Comparison of ENCODE assay signal across 15 cellular contexts in the genomic region with DNA sequence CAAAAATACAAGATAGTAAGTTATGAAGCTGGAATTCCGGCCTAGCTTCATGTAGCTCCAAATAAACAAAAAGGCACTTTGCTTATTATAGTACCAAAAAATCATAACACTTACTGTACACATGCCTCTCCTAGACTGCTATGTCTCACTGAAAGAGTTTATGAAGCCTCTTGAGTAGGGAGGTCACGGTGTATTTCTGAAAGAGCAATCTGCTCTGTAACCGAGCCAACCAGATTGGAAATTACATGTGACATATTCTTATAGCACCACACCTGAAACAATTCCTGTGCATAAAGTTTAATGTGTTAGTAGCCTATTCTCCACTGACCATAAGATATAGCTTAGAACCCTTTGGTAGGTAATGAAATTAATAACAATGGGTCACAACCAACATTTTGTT. TPM values are rescaled to one million over a fixed set of nuclear protein-coding genes. Genes with fewer than 3 reads are reported as not detected.
A peak's percentile ranks its signal among the peaks of the same experiment; 100 is the strongest.
DNase-seq lines count a peak whose midpoint lies in the region; ATAC-seq, FAIRE-seq and TF ChIP-seq lines count a peak whose summit lies in the region.
"Had no signal": no experiment of that assay in that cellular context is flagged by ENCODE, and none has a peak within 500 bp of the region (broad histone marks: within the 10 kb centered on the region; RNA-seq: fewer than 3 reads in every experiment).

No MANE protein-coding gene starts in this region.

- H3K27me3 ChIP-seq in K562 (ENCODE audit: control insufficient read depth in 2 of 2, insufficient read depth in 2 of 2, low read length in 2 of 2) (no peaks in the 10 kb centered on the region), neural progenitor cell (no peaks in the 10 kb centered on the region)

- H3K36me3 ChIP-seq in K562 (ENCODE audit: control insufficient read depth, insufficient read depth, low read length) (peaks cover 8% of the 10 kb centered on the region; the same call in 1 of the 3 replicates), neural progenitor cell (no peaks in the 10 kb centered on the region)

- H4K20me1 ChIP-seq in K562 (replicated peaks; ENCODE audit: control insufficient read depth, insufficient read depth, low read length) (no peaks in the 10 kb centered on the region), neural progenitor cell (ENCODE audit: low read depth) (peaks cover 14% of the 10 kb centered on the region)

- in situ Hi-C loops in K562 (cut with MboI): no loop called here

- no peaks in the 10 kb centered on the region for H3K9me1 ChIP-seq in K562 (ENCODE audit: control insufficient read depth, insufficient read depth, low read length)

- peaks cover 9% of the 10 kb centered on the region for H3K36me3 Mint-ChIP-seq in T-helper 2 cell treated with Interferon-gamma antibody and Interleukin-4, amounts not matched to agents 5 μg/mL and 100 μg/mL, for 36 hours (ENCODE audit: low read depth)
- H3K36me3 Mint-ChIP-seq in neural progenitor cell (peaks cover 9% of the 10 kb centered on the region), endothelial cell (ENCODE audit: low read depth, unreplicated experiment) (peaks cover 4% of the 10 kb centered on the region)

- no peak overlapping the region for H3K4me2 ChIP-seq in K562 (ENCODE audit: insufficient read depth, low read length)
- no peak overlapping the region for H3K4me2 ChIP-seq in neural progenitor cell

- H3K9ac ChIP-seq in K562 (ENCODE audit: insufficient read depth in 1 of 2, low read depth in 2 of 2, low read length in 2 of 2) (no peak overlapping the region), neural progenitor cell (no peak overlapping the region)

- CTCF ChIA-PET in K562 (lab: Yijun Ruan, JAX; ENCODE audit: low intra/inter-chr PET ratio): interaction anchor here (1.6 kb wide), 1 partner anchor 150 kb away, joined by 5 read pairs; no protein-coding TSS in a partner anchor

- H3K9me3 ChIP-seq in K562 (replicated peaks; ENCODE audit: control insufficient read depth, insufficient read depth, low read depth, low read length) (no peaks in the 10 kb centered on the region), neural progenitor cell (ENCODE audit: low read depth) (no peaks in the 10 kb centered on the region)

- no peak for FAIRE-seq in K562 (lab: Jason Lieb, UNC)
- FAIRE-seq: frontal cortex had no signal

- 82% methylated on average over 3 of the region's 3 CpGs for WGBS in K562 (ENCODE audit: insufficient coverage, low coverage, missing lambda C conversion rate)

- H3K79me2 ChIP-seq in K562 (ENCODE audit: control insufficient read depth, insufficient read depth, low read length): peaks cover 35% of the 10 kb centered on the region
- peaks cover 36% of the 10 kb centered on the region for H3K79me2 ChIP-seq in neural progenitor cell (ENCODE audit: low read depth)

- ATAC-seq in K562 (no peak), GM18868 (IDR thresholded peaks at IDR 0.05; ENCODE audit: unreplicated experiment) (no peak)
- ATAC-seq: activated CD4-positive, CD25-positive, alpha-beta regulatory T cell treated with anti-CD3 and anti-CD28 coated beads, Interleukin-2, amount 50 U/mL, for 24 hours; left ventricle myocardium superior had no signal

- no peak for TF ChIP-seq EP300 in K562 (IDR thresholded peaks at IDR 0.05; ENCODE audit: low read length)

- no TSS peak for BruUV-seq in K562 (replicated peaks; lab: Mats Ljungman, UMichigan)

- no peak for TF ChIP-seq POLR2A in K562 (conservative IDR thresholded peaks at IDR 0.05)

- H3K4me3 ChIP-seq in K562 (no peak overlapping the region), neural progenitor cell (no peak overlapping the region)

- H3K27me3 Mint-ChIP-seq in T-helper 2 cell treated with Interferon-gamma antibody and Interleukin-4, amounts not matched to agents 5 μg/mL and 100 μg/mL, for 36 hours (ENCODE audit: low read depth): no peaks in the 10 kb centered on the region
- H3K27me3 Mint-ChIP-seq in neural progenitor cell (ENCODE audit: insufficient read depth, low read depth) (no peaks in the 10 kb centered on the region), endothelial cell (ENCODE audit: unreplicated experiment) (peaks cover 1% of the 10 kb centered on the region)

- H3K9me3 Mint-ChIP-seq in T-helper 2 cell treated with Interferon-gamma antibody and Interleukin-4, amounts not matched to agents 5 μg/mL and 100 μg/mL, for 36 hours: peaks cover 3% of the 10 kb centered on the region
- peaks cover 4% of the 10 kb centered on the region for H3K9me3 Mint-ChIP-seq in neural progenitor cell
- no peaks in the 10 kb centered on the region for H3K9me3 Mint-ChIP-seq in endothelial cell (ENCODE audit: unreplicated experiment)

- no peak for TF ChIP-seq CTCF in K562 (IDR thresholded peaks at IDR 0.05 in 2 of 3, conservative IDR thresholded peaks at IDR 0.05 in 1 of 3; ENCODE audit: insufficient read depth in 2 of 3, low read depth in 1 of 3, low read length in 3 of 3)
- no peak for TF ChIP-seq CTCF in neural progenitor cell (IDR thresholded peaks at IDR 0.05)
- no peak for TF ChIP-seq CTCF in endothelial cell (IDR thresholded peaks at IDR 0.05; ENCODE audit: unreplicated experiment)

- H3K4me1 ChIP-seq in K562 (replicated peaks in 1 of 2; ENCODE audit: control insufficient read depth in 2 of 2, insufficient read depth in 2 of 2, low read length in 2 of 2): peaks cover 5 to 10% of the 10 kb centered on the region in 2 experiments; a peak in 3 of 5 replicates
- peaks cover 11% of the 10 kb centered on the region for H3K4me1 ChIP-seq in neural progenitor cell

- peak overlapping the region; percentile 99 for H2AFZ ChIP-seq in K562 (ENCODE audit: low read depth, low read length)
- no peak overlapping the region for H2AFZ ChIP-seq in neural progenitor cell (replicated peaks)

- H3K27ac Mint-ChIP-seq in T-helper 2 cell treated with Interferon-gamma antibody and Interleukin-4, amounts not matched to agents 5 μg/mL and 100 μg/mL, for 36 hours: peak overlapping the region; percentile 52
- H3K27ac Mint-ChIP-seq in neural progenitor cell: no peak overlapping the region
- no peak overlapping the region for H3K27ac Mint-ChIP-seq in endothelial cell (ENCODE audit: unreplicated experiment)
- H3K27ac Mint-ChIP-seq: activated naive CD4-positive, alpha-beta T cell treated with anti-CD3 and anti-CD28 coated beads for 36 hours had no signal

- intact Hi-C loops in K562 (cut with micrococcal nuclease): loop anchor here (5.0 to 10.0 kb wide), 2 partner anchors 413 to 445 kb away; a partner anchor contains a TSS

- no peak overlapping the region for H3K27ac ChIP-seq in K562 (ENCODE audit: extremely low read depth, low read depth, low read length)
- H3K27ac ChIP-seq in neural progenitor cell: no peak overlapping the region

- TF ChIP-seq RAD21 in K562 (CRISPR knock-in tag; conservative IDR thresholded peaks at IDR 0.05 in 1 of 2, IDR thresholded peaks at IDR 0.05 in 1 of 2): no peak

- H3K4me1 Mint-ChIP-seq in T-helper 2 cell treated with Interferon-gamma antibody and Interleukin-4, amounts not matched to agents 5 μg/mL and 100 μg/mL, for 36 hours (ENCODE audit: low read depth): peaks cover 29% of the 10 kb centered on the region
- peaks cover 13% of the 10 kb centered on the region for H3K4me1 Mint-ChIP-seq in neural progenitor cell
- peaks cover 7% of the 10 kb centered on the region for H3K4me1 Mint-ChIP-seq in endothelial cell (ENCODE audit: unreplicated experiment)

- no peak for DNase-seq in T-helper 2 cell treated with Interferon-gamma antibody and Interleukin-4, amounts not matched to agents 5 μg/mL and 100 μg/mL, for 36 hours (ENCODE audit: low spot score)
- DNase-seq in T-helper 2 cell (no peak), NCI-H2227 (lab: John Stamatoyannopoulos, UW; ENCODE audit: unreplicated experiment) (peak; percentile 38), K562 (ENCODE audit: extremely low read depth in 1 of 4, low spot score in 3 of 4) (no peak), neural progenitor cell (ENCODE audit: low spot score) (no peak), COR-L47 (lab: John Stamatoyannopoulos, UW) (no peak), endothelial cell (ENCODE audit: low spot score) (no peak)
- DNase-seq: activated naive CD4-positive, alpha-beta T cell treated with anti-CD3 and anti-CD28 coated beads for 36 hours; cortex of kidney; left ventricle myocardium superior; NCI-H1694; retina had no signal

- POLR2A ChIA-PET in K562 (lab: Yijun Ruan, JAX): interaction anchor here (0.8 to 2.9 kb wide), 5 partner anchors 11 to 46 kb away, joined by 3 to 15 read pairs (median 5); no protein-coding TSS in a partner anchor

- H3K4me3 Mint-ChIP-seq in T-helper 2 cell treated with Interferon-gamma antibody and Interleukin-4, amounts not matched to agents 5 μg/mL and 100 μg/mL, for 36 hours: peak overlapping the region; percentile 55
- H3K4me3 Mint-ChIP-seq in neural progenitor cell (peak overlapping the region; percentile 48), endothelial cell (ENCODE audit: unreplicated experiment) (no peak overlapping the region)

- peaks cover 7% of the 10 kb centered on the region for H3F3A ChIP-seq in neural progenitor cell (ENCODE audit: low read depth)

TF ChIP-seq in K562, 482 proteins besides CTCF, POLR2A, EP300 and RAD21 (continues in another document):
- TF ChIP-seq HDAC1 (IDR thresholded peaks at IDR 0.05): no peak
- no peak for TF ChIP-seq FOXP1 (CRISPR knock-in tag; IDR thresholded peaks at IDR 0.05)

RNA-seq across cellular contexts. Expression of a gene that starts 1.2 kb away (rescaled TPM):
- total RNA-seq in K562 (2011; cell fraction: chromatin; rRNA removed; ENCODE audit: low replicate concordance): 26.3 and 87.3 TPM in 2 replicates
- 13.7 and 17.5 TPM in 2 replicates for total RNA-seq in K562 (2011; cell fraction: nucleolus; rRNA removed)
- total RNA-seq in K562 (2011; cell fraction: nucleoplasm; rRNA removed): 43.6 and 70.5 TPM in 2 replicates
- 24.7 and 36.2 TPM in 2 replicates for total RNA-seq in K562 (2014; rRNA removed)
- total RNA-seq in K562 (2014; rRNA removed; fragmentation: Illumina TruSeq; extraction: Trizol): 30.0 and 34.6 TPM in 2 replicates
- total RNA-seq in K562 (2015; rRNA removed; fragmentation: Illumina TruSeq; extraction: Trizol): 26.9 and 27.2 TPM in 2 replicates
- total RNA-seq in K562 (2021): 30.2 and 30.7 TPM in 2 replicates
- 21.2 and 37.2 TPM in 2 replicates for polyA plus RNA-seq in K562 (2011; rRNA removed)
- polyA plus RNA-seq in K562 (2011; cell fraction: cytosol; rRNA removed): 3.3 and 9.0 TPM in 2 replicates
- polyA plus RNA-seq in K562 (2011; cell fraction: nucleus; rRNA removed): 15.5 and 18.9 TPM in 2 replicates
- polyA plus RNA-seq in K562 (2012): 33.9 and 36.5 TPM in 2 replicates
- polyA plus RNA-seq in K562 (2014; fragmentation: Illumina TruSeq; extraction: Trizol): 33.5 and 40.5 TPM in 2 replicates
- polyA plus RNA-seq in K562 (2014; fragmentation: Nextera tagmentation; extraction: Ambion mirVana): 10 to 100 TPM; 10.6 to 13.1 TPM
- polyA plus RNA-seq in K562 (2014; rRNA removed): 36.7 and 42.6 TPM in 2 replicates
- polyA minus RNA-seq in K562 (2011; rRNA and poly(A)+ RNA removed): 25.7 and 29.3 TPM in 2 replicates
- 5.5 and 7.5 TPM in 2 replicates for polyA minus RNA-seq in K562 (2011; cell fraction: cytosol; rRNA and poly(A)+ RNA removed)
- 38.0 and 55.6 TPM in 2 replicates for polyA minus RNA-seq in K562 (2011; cell fraction: nucleus; rRNA and poly(A)+ RNA removed)
- 52.4 and 96.7 TPM in 2 replicates for total RNA-seq in neural progenitor cell (ENCODE audit: low replicate concordance)
- total RNA-seq in endothelial cell (ENCODE audit: unreplicated experiment): 50.9 TPM
